ENCODE assay signal across 8 cellular contexts in the genomic region with DNA sequence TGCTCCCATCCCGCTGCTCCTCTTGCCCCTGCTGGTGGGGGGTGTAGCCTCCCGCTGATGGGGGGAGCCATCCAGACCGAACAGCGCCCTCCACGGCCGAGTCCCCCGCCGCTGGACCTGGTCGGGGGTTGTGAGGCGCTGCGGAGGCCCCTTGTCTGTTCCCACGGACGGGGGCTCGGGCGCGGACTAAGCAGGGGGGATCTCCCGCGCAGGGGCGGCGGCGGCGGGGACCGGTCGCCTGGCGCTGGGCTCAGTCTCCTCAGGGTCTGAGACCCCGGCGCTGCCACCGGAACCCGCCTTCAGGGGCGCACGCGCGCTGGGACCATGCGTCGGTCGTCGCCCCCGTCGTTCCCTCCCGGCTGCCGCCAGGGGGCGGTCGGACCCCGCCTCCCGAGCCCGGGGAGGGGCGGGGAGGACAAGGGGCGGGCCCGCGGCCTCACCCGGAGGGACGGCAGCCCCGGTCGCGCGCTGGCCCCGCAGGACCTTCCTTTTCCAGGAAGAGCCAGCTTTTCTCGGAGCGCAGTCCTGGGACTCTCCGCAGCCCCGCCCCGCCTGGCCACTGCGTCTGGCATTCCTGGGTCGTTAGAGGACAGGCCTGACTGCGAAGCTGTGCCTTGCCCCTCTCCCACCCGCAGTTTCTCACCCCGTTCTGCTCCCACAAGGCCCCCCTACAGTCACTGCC. TPM values are rescaled to one million over a fixed set of nuclear protein-coding genes. Genes with fewer than 3 reads are reported as not detected.
A peak's percentile ranks its signal among the peaks of the same experiment; 100 is the strongest.
DNase-seq lines count a peak whose midpoint lies in the region; ATAC-seq and TF ChIP-seq lines count a peak whose summit lies in the region.

No MANE protein-coding gene starts in this region.

- H3K79me2 ChIP-seq in PC-3 (ENCODE audit: low read length): no peaks in the 10 kb centered on the region

- peak; percentile 58 for ATAC-seq in GM19328 (IDR thresholded peaks at IDR 0.05; ENCODE audit: unreplicated experiment)
- ATAC-seq in PC-3: peak; percentile 91
- peak; percentile 90 for ATAC-seq in naive thymus-derived CD8-positive, alpha-beta T cell
- peak; percentile 90 for ATAC-seq in stimulated activated naive B cell treated with anti-CD40 and anti-IgM and Interleukin-4, amounts not matched to agents 10 μg/mL and 1 μg/mL and 100 μg/mL, for 72 hours (replicated peaks)

- peaks cover 46 to 76% (median 61%) of the 10 kb centered on the region in 3 donors for H3K4me1 Mint-ChIP-seq in CD8-positive, alpha-beta memory T cell
- H3K4me1 Mint-ChIP-seq in naive thymus-derived CD8-positive, alpha-beta T cell: peaks cover 23 to 64% (median 55%) of the 10 kb centered on the region in 4 donors
- H3K4me1 Mint-ChIP-seq in stimulated activated naive B cell treated with anti-CD40 and anti-IgM and Interleukin-4, amounts not matched to agents 10 μg/mL and 1 μg/mL and 100 μg/mL, for 72 hours: peaks cover 19 to 27% of the 10 kb centered on the region in 2 donors

- no peaks in the 10 kb centered on the region for H3K27me3 ChIP-seq in CD8-positive, alpha-beta memory T cell (ENCODE audit: insufficient read depth, low read length, poor library complexity, severe bottlenecking)
- no peaks in the 10 kb centered on the region for H3K27me3 ChIP-seq in PC-3 (ENCODE audit: low read length)

- peak; percentile 62 for TF ChIP-seq CTCF in PC-3 (conservative IDR thresholded peaks at IDR 0.05; ENCODE audit: low read depth, low read length)

- no TSS peak for BruUV-seq in PC-3 (replicated peaks; lab: Mats Ljungman, UMichigan)

- peak overlapping the region; percentile 71 for H3K4me3 ChIP-seq in CD8-positive, alpha-beta memory T cell (ENCODE audit: low read length)
- H3K4me3 ChIP-seq in PC-3 (ENCODE audit: low read length): peak overlapping the region; percentile 86

- peak; percentile 83 to 89 (median 85) for DNase-seq in CD8-positive, alpha-beta memory T cell
- DNase-seq in HK-2 (ENCODE audit: unreplicated experiment): peak; percentile 89
- peak; percentile 83 for DNase-seq in PC-3
- peak; percentile 87 for DNase-seq in activated T-helper 1 cell treated with Interleukin-2 at 50 U/mL for 16 hours (ENCODE audit: low read depth)
- DNase-seq in fibroblast of gingiva (ENCODE audit: low read depth): peak; percentile 88
- DNase-seq in naive thymus-derived CD8-positive, alpha-beta T cell: peak; percentile 75 to 93 (median 90)
- DNase-seq in stimulated activated naive B cell treated with anti-CD40 and anti-IgM and Interleukin-4, amounts not matched to agents 10 μg/mL and 1 μg/mL and 100 μg/mL, for 72 hours: peak; percentile 83

- intact Hi-C loops in PC-3 (cut with micrococcal nuclease): loop anchor here (1.0 kb wide), 1 partner anchor 65 kb away; no protein-coding TSS in a partner anchor

- H3K27ac ChIP-seq in CD8-positive, alpha-beta memory T cell (ENCODE audit: low read depth, low read length): peak overlapping the region; percentile 75
- no peak overlapping the region for H3K27ac ChIP-seq in PC-3 (ENCODE audit: low read length)

- H3K9ac ChIP-seq in PC-3 (ENCODE audit: low read length): peak overlapping the region; percentile 88

- peaks cover 51% of the 10 kb centered on the region for H3K4me1 ChIP-seq in CD8-positive, alpha-beta memory T cell (ENCODE audit: insufficient read depth, low read length)
- H3K4me1 ChIP-seq in PC-3 (ENCODE audit: insufficient read depth, low read length): no peaks in the 10 kb centered on the region

- H2AFZ ChIP-seq in PC-3 (ENCODE audit: low read length): peak overlapping the region; percentile 90

- H3K27ac Mint-ChIP-seq in CD8-positive, alpha-beta memory T cell: peak overlapping the region; percentile 85 to 97 (median 91)
- H3K27ac Mint-ChIP-seq in naive thymus-derived CD8-positive, alpha-beta T cell: peak overlapping the region; percentile 84 to 95 (median 92)
- H3K27ac Mint-ChIP-seq in stimulated activated naive B cell treated with anti-CD40 and anti-IgM and Interleukin-4, amounts not matched to agents 10 μg/mL and 1 μg/mL and 100 μg/mL, for 72 hours: peak overlapping the region; percentile 90

- peaks cover 0 to 23% (median 4%) of the 10 kb centered on the region in 3 donors for H3K36me3 Mint-ChIP-seq in CD8-positive, alpha-beta memory T cell
- H3K36me3 Mint-ChIP-seq in naive thymus-derived CD8-positive, alpha-beta T cell: peaks cover 0 to 10% (median 0%) of the 10 kb centered on the region in 3 donors
- peaks cover 5 to 16% of the 10 kb centered on the region in 2 donors for H3K36me3 Mint-ChIP-seq in stimulated activated naive B cell treated with anti-CD40 and anti-IgM and Interleukin-4, amounts not matched to agents 10 μg/mL and 1 μg/mL and 100 μg/mL, for 72 hours

- CTCF ChIA-PET in CD8-positive, alpha-beta memory T cell (lab: Charles Lee): interaction anchor here (0.7 to 6.4 kb wide), 36 partner anchors 8 to 207 kb away, joined by 3 to 190 read pairs (median 6); partner anchors contain the start of genes BICDL2, CLDN9, HCFC1R1 and MMP25
- CTCF ChIA-PET in PC-3 (lab: Charles Lee): interaction anchor here (0.6 to 1.7 kb wide), 2 partner anchors 31 to 55 kb away, joined by 5 to 9 read pairs; no protein-coding TSS in a partner anchor

- POLR2A ChIA-PET in CD8-positive, alpha-beta memory T cell (lab: Charles Lee): interaction anchor here (0.6 to 2.8 kb wide), 9 partner anchors 9 to 99 kb away, joined by 3 to 28 read pairs (median 5); partner anchors contain the start of gene ZNF213
- POLR2A ChIA-PET in PC-3 (lab: Charles Lee; ENCODE audit: unreplicated experiment): interaction anchor here (0.6 kb wide), 1 partner anchor 444 kb away, joined by 4 read pairs; no protein-coding TSS in a partner anchor
- POLR2A ChIA-PET in naive thymus-derived CD8-positive, alpha-beta T cell (lab: Charles Lee): interaction anchor here (0.6 to 15.7 kb wide), 28 partner anchors 10 to 1214 kb away, joined by 3 to 278 read pairs (median 6); partner anchors contain the start of genes MMP25, TFAP4, ZNF213 and ZNF263

- H4K20me1 ChIP-seq in PC-3 (ENCODE audit: low read length): no peaks in the 10 kb centered on the region

- peak overlapping the region; percentile 90 to 97 (median 93) for H3K4me3 Mint-ChIP-seq in CD8-positive, alpha-beta memory T cell
- H3K4me3 Mint-ChIP-seq in naive thymus-derived CD8-positive, alpha-beta T cell: peak overlapping the region; percentile 83 to 95 (median 88)
- H3K4me3 Mint-ChIP-seq in stimulated activated naive B cell treated with anti-CD40 and anti-IgM and Interleukin-4, amounts not matched to agents 10 μg/mL and 1 μg/mL and 100 μg/mL, for 72 hours: peak overlapping the region; percentile 87 to 97

- H3K9me3 Mint-ChIP-seq in CD8-positive, alpha-beta memory T cell: no peaks in the 10 kb centered on the region
- H3K9me3 Mint-ChIP-seq in naive thymus-derived CD8-positive, alpha-beta T cell: no peaks in the 10 kb centered on the region
- H3K9me3 Mint-ChIP-seq in stimulated activated naive B cell treated with anti-CD40 and anti-IgM and Interleukin-4, amounts not matched to agents 10 μg/mL and 1 μg/mL and 100 μg/mL, for 72 hours: no peaks in the 10 kb centered on the region

- no peaks in the 10 kb centered on the region for H3K9me3 ChIP-seq in CD8-positive, alpha-beta memory T cell (ENCODE audit: low read length)
- no peaks in the 10 kb centered on the region for H3K9me3 ChIP-seq in PC-3 (ENCODE audit: low read length)

- no peaks in the 10 kb centered on the region for H3K36me3 ChIP-seq in CD8-positive, alpha-beta memory T cell (ENCODE audit: insufficient read depth, low read length)
- H3K36me3 ChIP-seq in PC-3 (ENCODE audit: low read depth, low read length): no peaks in the 10 kb centered on the region

- no peaks in the 10 kb centered on the region for H3F3A ChIP-seq in PC-3 (ENCODE audit: low read length, unreplicated experiment)

- H3K9me2 ChIP-seq in PC-3 (replicated peaks; ENCODE audit: low read length): no peaks in the 10 kb centered on the region

- H3K4me2 ChIP-seq in PC-3 (ENCODE audit: low read length): peak overlapping the region; percentile 98

- H3K27me3 Mint-ChIP-seq in CD8-positive, alpha-beta memory T cell: no peaks in the 10 kb centered on the region
- H3K27me3 Mint-ChIP-seq in naive thymus-derived CD8-positive, alpha-beta T cell: no peaks in the 10 kb centered on the region
- no peaks in the 10 kb centered on the region for H3K27me3 Mint-ChIP-seq in stimulated activated naive B cell treated with anti-CD40 and anti-IgM and Interleukin-4, amounts not matched to agents 10 μg/mL and 1 μg/mL and 100 μg/mL, for 72 hours

RNA-seq across cellular contexts. Expression of gene IL32, which starts 6.3 kb away (rescaled TPM):
- 100 to 1,000 TPM; 975 to 992 TPM for total RNA-seq in CD8-positive, alpha-beta memory T cell
- polyA plus RNA-seq in CD8-positive, alpha-beta memory T cell: 3,843 TPM
- total RNA-seq in PC-3 (2014; rRNA removed): 8.8 and 10.8 TPM in 2 replicates
- 100 to 1,000 TPM; 363 to 375 TPM for total RNA-seq in naive thymus-derived CD8-positive, alpha-beta T cell
- polyA plus RNA-seq in naive thymus-derived CD8-positive, alpha-beta T cell: 1,000 to 10,000 TPM; 1,686 to 2,118 (median 1,952) TPM

RNA-seq across cellular contexts. Expression of gene MMP25, which starts 12.8 kb away (rescaled TPM):
- 1 to 10 TPM; 1.5 to 1.9 TPM for total RNA-seq in CD8-positive, alpha-beta memory T cell
- polyA plus RNA-seq in CD8-positive, alpha-beta memory T cell: 0.90 TPM
- total RNA-seq in PC-3 (2014; rRNA removed): 0.29 and 0.51 TPM in 2 replicates
- total RNA-seq in naive thymus-derived CD8-positive, alpha-beta T cell: under 1 TPM; 0.38 to 0.60 TPM
- under 1 TPM; 0.36 to 0.94 (median 0.60) TPM for polyA plus RNA-seq in naive thymus-derived CD8-positive, alpha-beta T cell

RNA-seq across cellular contexts. Expression of gene BICDL2, which starts 22.4 kb away (rescaled TPM):
- total RNA-seq in CD8-positive, alpha-beta memory T cell: not detected
- not detected for polyA plus RNA-seq in CD8-positive, alpha-beta memory T cell
- 16.3 and 27.7 TPM in 2 replicates for total RNA-seq in PC-3 (2014; rRNA removed)
- total RNA-seq in naive thymus-derived CD8-positive, alpha-beta T cell: not detected
- polyA plus RNA-seq in naive thymus-derived CD8-positive, alpha-beta T cell: not detected

RNA-seq across cellular contexts. Expression of gene THOC6, which starts 35.3 kb away (rescaled TPM):
- total RNA-seq in CD8-positive, alpha-beta memory T cell: 10 to 100 TPM; 56.8 to 59.4 TPM
- 46.2 TPM for polyA plus RNA-seq in CD8-positive, alpha-beta memory T cell
- 40.3 and 47.3 TPM in 2 replicates for total RNA-seq in PC-3 (2014; rRNA removed)
- total RNA-seq in naive thymus-derived CD8-positive, alpha-beta T cell: 10 to 100 TPM; 24.2 to 24.9 TPM
- 10 to 100 TPM; 45.2 to 59.0 (median 58.8) TPM for polyA plus RNA-seq in naive thymus-derived CD8-positive, alpha-beta T cell

RNA-seq across cellular contexts. Expression of gene HCFC1R1, which starts 35.4 kb away (rescaled TPM):
- 10 to 100 TPM; 25.6 to 26.3 TPM for total RNA-seq in CD8-positive, alpha-beta memory T cell
- 23.7 TPM for polyA plus RNA-seq in CD8-positive, alpha-beta memory T cell
- 56.4 and 56.6 TPM in 2 replicates for total RNA-seq in PC-3 (2014; rRNA removed)
- 10 to 100 TPM; 14.0 to 15.1 TPM for total RNA-seq in naive thymus-derived CD8-positive, alpha-beta T cell
- 10 to 100 TPM; 13.1 to 16.5 (median 16.5) TPM for polyA plus RNA-seq in naive thymus-derived CD8-positive, alpha-beta T cell

Comparison
In these comparisons a context has a peak if more than half of its experiments do, and no peak if none do; other contexts are left out.
1. RNA of gene IL32, which starts 6.3 kb away (total RNA-seq): 975 to 992 TPM in CD8-positive, alpha-beta memory T cell and 363 to 375 TPM in naive thymus-derived CD8-positive, alpha-beta T cell; 8.8 to 10.8 TPM in PC-3; every median in the first group is over 10 times any median in the second.
2. RNA of gene BICDL2, which starts 22.4 kb away (total RNA-seq): 16.3 to 27.7 TPM in PC-3; not detected in naive thymus-derived CD8-positive, alpha-beta T cell and not detected in CD8-positive, alpha-beta memory T cell; every median in the first group is over 10 times any median in the second.
3. Peak in every context shown above with its lines, with median percentiles within 50 percentile points of each other: DNase-seq, H3K27ac Mint-ChIP-seq, H3K4me3 Mint-ChIP-seq and ATAC-seq.